In genomic region chr15:36950371-36950770, GRCh38 we compare ENCODE assay signal across 25 cellular contexts.
DNase-seq lines count a peak whose midpoint lies in the region; ATAC-seq and TF ChIP-seq lines count a peak whose summit lies in the region.
"Had no signal": no experiment of that assay in that cellular context is flagged by ENCODE, and none has a peak within 500 bp of the region (broad histone marks: within the 10 kb centered on the region; RNA-seq: fewer than 3 reads in every experiment).

No MANE protein-coding gene starts in this region.

- CTCF ChIA-PET in HEK293 (lab: Yijun Ruan, JAX) = no interaction called here

- H3K36me3 ChIP-seq in GM23338 (ENCODE audit: insufficient read depth) (no peaks in the 10 kb centered on the region), HEK293 (ENCODE audit: control insufficient read depth in 2 of 2, insufficient read depth in 1 of 2, low read length in 2 of 2) (no peaks in the 10 kb centered on the region), smooth muscle cell (ENCODE audit: low read depth) (no peaks in the 10 kb centered on the region)
- H3K36me3 ChIP-seq: BLaER1 had no signal

- no peaks in the 10 kb centered on the region for H3K9me3 Mint-ChIP-seq in GM23338
- H3K9me3 Mint-ChIP-seq in mesothelial cell of epicardium = no peaks in the 10 kb centered on the region
- H3K9me3 Mint-ChIP-seq: CD4-positive, CD25-positive, alpha-beta regulatory T cell had no signal

- H2AFZ ChIP-seq in GM23338 (0 out of 2 replicates have a peak overlapping the region, but pooled peaks have one; percentile 10), smooth muscle cell (ENCODE audit: low read depth) (no peak overlapping the region)

- 85% methylated on average over 4 of the region's 4 CpGs for WGBS in smooth muscle cell (ENCODE audit: low lambda C conversion rate)

- H4K20me1 ChIP-seq in GM23338 (replicated peaks; ENCODE audit: insufficient read depth) (no peaks in the 10 kb centered on the region), smooth muscle cell (ENCODE audit: low read depth) (no peaks in the 10 kb centered on the region)
- H4K20me1 ChIP-seq: BLaER1 had no signal

- H3K4me3 Mint-ChIP-seq in GM23338 (no peak overlapping the region), mesothelial cell of epicardium (no peak overlapping the region)
- H3K4me3 Mint-ChIP-seq: CD14-positive monocyte; CD4-positive, alpha-beta memory T cell; CD4-positive, CD25-positive, alpha-beta regulatory T cell; CD8-positive, alpha-beta memory T cell had no signal

- no peak for TF ChIP-seq CTCF in GM23338 (conservative IDR thresholded peaks at IDR 0.05; ENCODE audit: low read depth in 2 of 2)
- TF ChIP-seq CTCF in HEK293 (tag by site-specific recombination; IDR thresholded peaks at IDR 0.05) = no peak
- no peak for TF ChIP-seq CTCF in mesothelial cell of epicardium (IDR thresholded peaks at IDR 0.05; ENCODE audit: unreplicated experiment)
- TF ChIP-seq CTCF in smooth muscle cell (IDR thresholded peaks at IDR 0.05; ENCODE audit: borderline replicate concordance, insufficient read depth, poor library complexity, severe bottlenecking) = no peak
- TF ChIP-seq CTCF in foreskin fibroblast (IDR thresholded peaks at IDR 0.05; ENCODE audit: low read depth, low read length) = no peak

- ATAC-seq in GM23338 (no peak), esophagus mucosa (no peak)
- ATAC-seq: GM12878 had no signal

- peaks cover 1% of the 10 kb centered on the region; the same call in 1 of the 3 replicates for H3K4me1 Mint-ChIP-seq in GM23338
- H3K4me1 Mint-ChIP-seq in mesothelial cell of epicardium = peaks cover 75% of the 10 kb centered on the region
- H3K4me1 Mint-ChIP-seq: CD14-positive monocyte; CD4-positive, alpha-beta memory T cell; CD4-positive, CD25-positive, alpha-beta regulatory T cell; CD8-positive, alpha-beta memory T cell had no signal

- H3K4me2 ChIP-seq in GM23338 = no peak overlapping the region
- H3K4me2 ChIP-seq in smooth muscle cell = no peak overlapping the region
- H3K4me2 ChIP-seq: BLaER1 had no signal

- H3K27me3 Mint-ChIP-seq in GM23338 (ENCODE audit: insufficient read depth, low read depth, poor library complexity) (peaks cover 1% of the 10 kb centered on the region), mesothelial cell of epicardium (ENCODE audit: low read depth) (no peaks in the 10 kb centered on the region)
- H3K27me3 Mint-ChIP-seq: CD4-positive, alpha-beta memory T cell; CD4-positive, CD25-positive, alpha-beta regulatory T cell had no signal

- no peak overlapping the region for H3K9ac ChIP-seq in smooth muscle cell (ENCODE audit: low read depth)
- H3K9ac ChIP-seq: BLaER1 had no signal

- no peaks in the 10 kb centered on the region for H3K79me2 ChIP-seq in GM23338 (replicated peaks; ENCODE audit: insufficient read depth)
- H3K79me2 ChIP-seq in smooth muscle cell (ENCODE audit: low read depth) = peaks cover 9% of the 10 kb centered on the region

- no peaks in the 10 kb centered on the region for H3K36me3 Mint-ChIP-seq in GM23338 (ENCODE audit: low read depth)
- peaks cover 17% of the 10 kb centered on the region for H3K36me3 Mint-ChIP-seq in mesothelial cell of epicardium
- H3K36me3 Mint-ChIP-seq: CD14-positive monocyte; CD4-positive, alpha-beta memory T cell; CD4-positive, CD25-positive, alpha-beta regulatory T cell; CD8-positive, alpha-beta memory T cell had no signal

- H3K4me3 ChIP-seq in GM23338 (no peak overlapping the region), HEK293 (ENCODE audit: low read depth, low read length) (no peak overlapping the region), smooth muscle cell (no peak overlapping the region), foreskin fibroblast (ENCODE audit: low read depth in 1 of 2, low read length in 2 of 2) (no peak overlapping the region)
- H3K4me3 ChIP-seq: BLaER1, GM12878 had no signal

- POLR2A ChIA-PET in HEK293 (lab: Yijun Ruan, JAX) = no interaction called here

- no peaks in the 10 kb centered on the region for H3K9me2 ChIP-seq in GM23338 (ENCODE audit: insufficient read depth)

- H3F3A ChIP-seq in GM23338 (replicated peaks; ENCODE audit: low read depth) (no peaks in the 10 kb centered on the region), smooth muscle cell (ENCODE audit: low read depth) (peaks cover 6% of the 10 kb centered on the region)

- H3K4me1 ChIP-seq in GM23338 (ENCODE audit: insufficient read depth) (no peaks in the 10 kb centered on the region), HEK293 (ENCODE audit: control insufficient read depth, insufficient read depth, low read length) (peaks cover 34% of the 10 kb centered on the region), smooth muscle cell (ENCODE audit: low read depth) (peaks cover 42% of the 10 kb centered on the region)
- H3K4me1 ChIP-seq: BLaER1 had no signal

- H3K9me3 ChIP-seq in HEK293 (ENCODE audit: control insufficient read depth, insufficient read depth, low read depth, low read length) (no peaks in the 10 kb centered on the region), smooth muscle cell (replicated peaks; ENCODE audit: low read depth) (no peaks in the 10 kb centered on the region)
- H3K9me3 ChIP-seq: BE2C, BLaER1 had no signal

- H3K27ac Mint-ChIP-seq in GM23338 = no peak overlapping the region
- peak overlapping the region; percentile 29 for H3K27ac Mint-ChIP-seq in mesothelial cell of epicardium
- H3K27ac Mint-ChIP-seq: CD14-positive monocyte; CD4-positive, alpha-beta memory T cell; CD4-positive, CD25-positive, alpha-beta regulatory T cell; CD8-positive, alpha-beta memory T cell had no signal

- H3K27me3 ChIP-seq in GM23338 (ENCODE audit: insufficient read depth) (no peaks in the 10 kb centered on the region), smooth muscle cell (ENCODE audit: low read depth) (no peaks in the 10 kb centered on the region)
- H3K27me3 ChIP-seq: BE2C, BLaER1 had no signal

- H3K27ac ChIP-seq in GM23338 (ENCODE audit: low read depth) (no peak overlapping the region), HEK293 (ENCODE audit: extremely low read depth, low read depth, low read length) (no peak overlapping the region), smooth muscle cell (ENCODE audit: low read depth) (peak overlapping the region; percentile 66)
- H3K27ac ChIP-seq: BLaER1 had no signal

- no peak for DNase-seq in GM23338 (ENCODE audit: low spot score)
- DNase-seq in mesothelial cell of epicardium (ENCODE audit: low spot score in 2 of 2, unreplicated experiment in 2 of 2) = no peak
- DNase-seq in smooth muscle cell (lab: John Stamatoyannopoulos, UW; ENCODE audit: unreplicated experiment) = no peak
- DNase-seq in foreskin fibroblast = no peak
- DNase-seq in anterior cingulate cortex (lab: John Stamatoyannopoulos, UW) = no peak
- DNase-seq: 8988T; ACHN; BE2C; C1 segment of cervical spinal cord; CD4-positive, alpha-beta memory T cell; CD4-positive, CD25-positive, alpha-beta regulatory T cell; CD8-positive, alpha-beta memory T cell; COR-L47; DMS 273 treated with DMSO at 0.1 percent for 48 hours; DMS153; DMS53; DMS79; DND-41; EL; GDM1 had no signal

TF ChIP-seq in GM23338, 12 proteins besides CTCF, POLR2A, EP300 and RAD21 (continues in another document):
- TF ChIP-seq JUNB (IDR thresholded peaks at IDR 0.05; ENCODE audit: unreplicated experiment) = no peak

TF ChIP-seq in HEK293, 187 proteins besides CTCF, POLR2A, EP300 and RAD21:
- TF ChIP-seq ZSCAN4 (tag by site-specific recombination; IDR thresholded peaks at IDR 0.05) (no peak), ZBTB20 (tag by site-specific recombination; IDR thresholded peaks at IDR 0.05) (peak; percentile 74)
